Comparison of ENCODE assay signal across 8 cellular contexts in genomic region chr6:13273931-13274706, GRCh38. TPM values are rescaled to one million over a fixed set of nuclear protein-coding genes. Genes with fewer than 3 reads are reported as not detected.
DNase-seq lines count a peak whose midpoint lies in the region; ATAC-seq, FAIRE-seq and TF ChIP-seq lines count a peak whose summit lies in the region.

No MANE protein-coding gene starts in this region.

- TF ChIP-seq EP300 in HepG2 (IDR thresholded peaks at IDR 0.05; ENCODE audit: low read depth in 2 of 2, low read length in 2 of 2): no peak
- TF ChIP-seq EP300 in HepG2 (CRISPR knock-in tag; IDR thresholded peaks at IDR 0.05; ENCODE audit: borderline replicate concordance): no peak
- no peak for TF ChIP-seq EP300 in upper lobe of left lung (IDR thresholded peaks at IDR 0.05)

- no peak overlapping the region for H3K4me2 ChIP-seq in HepG2 (ENCODE audit: low read depth, low read length)

- no peak overlapping the region for H2AFZ ChIP-seq in HepG2 (ENCODE audit: low read length)

- H3K4me1 ChIP-seq in right lobe of liver (peaks cover 0 to 4% (median 0%) of the 10 kb centered on the region in 4 donors), HepG2 (ENCODE audit: insufficient read depth, low read length) (peaks cover 5% of the 10 kb centered on the region), upper lobe of left lung (peaks cover 0 to 7% (median 6%) of the 10 kb centered on the region in 4 donors)

- H3K4me3 Mint-ChIP-seq in naive thymus-derived CD8-positive, alpha-beta T cell: peak overlapping the region; percentile 69 to 93 (median 80)

- no peak overlapping the region for H3K9ac ChIP-seq in HepG2 (ENCODE audit: insufficient read depth, low read depth, low read length)

- H4K20me1 ChIP-seq in HepG2 (ENCODE audit: insufficient read depth, low read length): no peaks in the 10 kb centered on the region

- H3K27ac ChIP-seq in right lobe of liver (no peak overlapping the region), HepG2 (ENCODE audit: extremely low read length, insufficient read depth, low read length) (no peak overlapping the region), upper lobe of left lung (peak overlapping the region in 3 of 4 donors; percentile 61 to 79 (median 65))

- no peaks in the 10 kb centered on the region for H3K27me3 ChIP-seq in right lobe of liver
- H3K27me3 ChIP-seq in HepG2 (ENCODE audit: control insufficient read depth in 1 of 2, insufficient read depth in 2 of 2, low read length in 2 of 2): no peaks in the 10 kb centered on the region
- H3K27me3 ChIP-seq in upper lobe of left lung: no peaks in the 10 kb centered on the region

- intact Hi-C loops in right lobe of liver (cut with DNase I): no loop called here
- intact Hi-C loops in HepG2 (cut with micrococcal nuclease; ENCODE audit: unreplicated experiment): loop anchor here (5.0 kb wide), 1 partner anchor 47 kb away; no protein-coding TSS in a partner anchor

- H3K9me3 Mint-ChIP-seq in naive thymus-derived CD8-positive, alpha-beta T cell: no peaks in the 10 kb centered on the region

- H3K27me3 Mint-ChIP-seq in naive thymus-derived CD8-positive, alpha-beta T cell: peaks cover 0 to 3% (median 0%) of the 10 kb centered on the region in 5 donors

- ATAC-seq in right lobe of liver: peak in 3 of 4 donors; percentile 32 to 37 (median 34)
- no peak for ATAC-seq in HepG2
- peak; percentile 85 to 97 for ATAC-seq in naive thymus-derived CD8-positive, alpha-beta T cell
- ATAC-seq in upper lobe of left lung (ENCODE audit: low FRiP score in 2 of 2): peak in 1 of 2 donors; percentile 50
- ATAC-seq in GM19023 (IDR thresholded peaks at IDR 0.05; ENCODE audit: unreplicated experiment): no peak

- DNase-seq in right lobe of liver (peak in 2 of 3 donors; percentile 57 to 64), HepG2 (ENCODE audit: low spot score) (no peak), MV-4-11 (lab: John Stamatoyannopoulos, UW) (peak; percentile 39), upper lobe of left lung (peak; percentile 71 to 83), NCI-H82 treated with DMSO at 0.1 percent for 48 hours (lab: John Stamatoyannopoulos, UW; ENCODE audit: unreplicated experiment) (no peak)
- DNase-seq in activated T-cell treated with anti-CD3 and anti-CD28 coated beads, Interleukin-2, amount 50 U/mL, for 48 hours: peak; percentile 64 to 69
- DNase-seq in naive thymus-derived CD8-positive, alpha-beta T cell: peak; percentile 18 to 71 (median 54)

- no peak for FAIRE-seq in HepG2 (lab: Jason Lieb, UNC)

- peak overlapping the region; percentile 76 to 88 (median 83) for H3K27ac Mint-ChIP-seq in naive thymus-derived CD8-positive, alpha-beta T cell

- no peaks in the 10 kb centered on the region for H3K9me3 ChIP-seq in right lobe of liver
- H3K9me3 ChIP-seq in HepG2 (ENCODE audit: low read length): no peaks in the 10 kb centered on the region
- no peaks in the 10 kb centered on the region for H3K9me3 ChIP-seq in upper lobe of left lung

- TF ChIP-seq POLR2A in right lobe of liver (IDR thresholded peaks at IDR 0.05) (no peak), HepG2 (IDR thresholded peaks at IDR 0.05; ENCODE audit: insufficient read depth in 1 of 2, low read depth in 2 of 2, low read length in 2 of 2) (no peak), upper lobe of left lung (IDR thresholded peaks at IDR 0.05) (peak in 1 of 4 donors; percentile 49)

- no peak overlapping the region for H3K4me3 ChIP-seq in right lobe of liver
- no peak overlapping the region for H3K4me3 ChIP-seq in HepG2 (replicated peaks in 1 of 3; ENCODE audit: insufficient read depth in 1 of 3, low read depth in 2 of 3, low read length in 3 of 3)
- H3K4me3 ChIP-seq in upper lobe of left lung: peak overlapping the region in 3 of 4 donors; percentile 17 to 36 (median 27)

- BruUV-seq in HepG2 (replicated peaks; lab: Mats Ljungman, UMichigan): no TSS peak

- in situ Hi-C loops in HepG2 (cut with HindIII; ENCODE audit: extremely low pct_ligation_motif_present, low pct_unique_long_range_greater_than_20kb): no loop called here

- no peaks in the 10 kb centered on the region for H3K36me3 ChIP-seq in right lobe of liver
- no peaks in the 10 kb centered on the region for H3K36me3 ChIP-seq in HepG2 (replicated peaks in 1 of 2; ENCODE audit: control insufficient read depth in 1 of 2, insufficient read depth in 2 of 2, low read length in 2 of 2)
- peaks cover 0 to 25% (median 11%) of the 10 kb centered on the region in 4 donors for H3K36me3 ChIP-seq in upper lobe of left lung

- POLR2A ChIA-PET in HepG2 (lab: Yijun Ruan, JAX): no interaction called here
- POLR2A ChIA-PET in naive thymus-derived CD8-positive, alpha-beta T cell (lab: Charles Lee): interaction anchor here (0.9 kb wide), 1 partner anchor 13 kb away, joined by 3 read pairs; no protein-coding TSS in a partner anchor

- 70% methylated on average over 18 of the region's 21 CpGs for WGBS in right lobe of liver (ENCODE audit: insufficient coverage, low coverage, low lambda C conversion rate, missing lambda C conversion rate)
- 74% methylated on average over 21 of the region's 21 CpGs for WGBS in HepG2 (ENCODE audit: low lambda C conversion rate)
- 57 to 78% methylated on average over 19 to 21 of the region's 21 CpGs for WGBS in upper lobe of left lung, 2 donors

- CTCF ChIA-PET in HepG2 (lab: Yijun Ruan, JAX; ENCODE audit: low intra/inter-chr PET ratio, low total read pairs): no interaction called here

- no peak for TF ChIP-seq CTCF in right lobe of liver (IDR thresholded peaks at IDR 0.05)
- TF ChIP-seq CTCF in HepG2 (CRISPR knock-in tag; IDR thresholded peaks at IDR 0.05): no peak
- no peak for TF ChIP-seq CTCF in upper lobe of left lung (IDR thresholded peaks at IDR 0.05)

- no peaks in the 10 kb centered on the region for H3K79me2 ChIP-seq in HepG2 (ENCODE audit: insufficient read depth, low read length)

- TF ChIP-seq RAD21 in HepG2 (CRISPR knock-in tag; IDR thresholded peaks at IDR 0.05): no peak

- no peaks in the 10 kb centered on the region for H3K36me3 Mint-ChIP-seq in naive thymus-derived CD8-positive, alpha-beta T cell

- peaks cover 9 to 73% (median 37%) of the 10 kb centered on the region in 4 donors for H3K4me1 Mint-ChIP-seq in naive thymus-derived CD8-positive, alpha-beta T cell

TF ChIP-seq in HepG2, 621 proteins besides CTCF, POLR2A, EP300 and RAD21:
- no peak for TF ChIP-seq ZNF367 (CRISPR knock-in tag; IDR thresholded peaks at IDR 0.05; ENCODE audit: borderline replicate concordance)
- TF ChIP-seq, protein P1, sequence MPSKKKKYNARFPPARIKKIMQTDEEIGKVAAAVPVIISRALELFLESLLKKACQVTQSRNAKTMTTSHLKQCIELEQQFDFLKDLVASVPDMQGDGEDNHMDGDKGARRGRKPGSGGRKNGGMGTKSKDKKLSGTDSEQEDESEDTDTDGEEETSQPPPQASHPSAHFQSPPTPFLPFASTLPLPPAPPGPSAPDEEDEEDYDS (CRISPR knock-in tag; IDR thresholded peaks at IDR 0.05): no peak
TF ChIP-seq in HepG2: peak in this region for 0.

RNA-seq across cellular contexts. Expression of gene TBC1D7, which starts 54.2 kb away (rescaled TPM):
- total RNA-seq in right lobe of liver (10 to 100 TPM in 2 of 6 experiments, 1 to 10 TPM in 4; 7.8 to 16.0 (median 9.7) TPM), HepG2 (2016; rRNA removed; fragmentation: Illumina TruSeq; extraction: Trizol) (23.3 and 28.5 TPM in 2 replicates), upper lobe of left lung (10 to 100 TPM in 4 of 6 donors, 1 to 10 TPM in 2; 8.1 to 32.5 (median 14.3) TPM)
- 12.0 and 14.1 TPM in 2 replicates for total RNA-seq in HepG2 (2016; cell fraction: cytosol; rRNA removed; fragmentation: Illumina TruSeq; extraction: Trizol; ENCODE audit: low read depth)
- total RNA-seq in HepG2 (2016; cell fraction: insoluble cytoplasmic fraction; rRNA removed; fragmentation: Illumina TruSeq; extraction: Trizol): 25.7 and 25.9 TPM in 2 replicates
- total RNA-seq in HepG2 (2016; cell fraction: membrane; rRNA removed; fragmentation: Illumina TruSeq; extraction: Trizol): 18.1 and 20.7 TPM in 2 replicates
- 38.3 and 38.4 TPM in 2 replicates for total RNA-seq in HepG2 (2016; cell fraction: nucleus; rRNA removed; fragmentation: Illumina TruSeq; extraction: Trizol)
- polyA plus RNA-seq in HepG2 (2011; rRNA removed): 24.3 and 30.8 TPM in 2 replicates
- 14.7 and 17.2 TPM in 2 replicates for polyA plus RNA-seq in HepG2 (2011; cell fraction: cytosol; rRNA removed)
- polyA plus RNA-seq in HepG2 (2011; cell fraction: nucleus; rRNA removed): 14.9 and 19.7 TPM in 2 replicates
- polyA plus RNA-seq in HepG2 (2012): 18.4 and 21.3 TPM in 2 replicates
- polyA plus RNA-seq in HepG2 (2016; cell fraction: cytosol; fragmentation: Illumina TruSeq; extraction: Trizol; ENCODE audit: low read depth): 10.6 and 14.9 TPM in 2 replicates
- polyA plus RNA-seq in HepG2 (2016; cell fraction: insoluble cytoplasmic fraction; fragmentation: Illumina TruSeq; extraction: Trizol; ENCODE audit: low read depth): 37.2 and 41.0 TPM in 2 replicates
- 14.6 and 19.3 TPM in 2 replicates for polyA plus RNA-seq in HepG2 (2016; cell fraction: membrane; fragmentation: Illumina TruSeq; extraction: Trizol; ENCODE audit: low read depth)
- polyA plus RNA-seq in HepG2 (2016; cell fraction: nucleus; fragmentation: Illumina TruSeq; extraction: Trizol; ENCODE audit: insufficient read depth, low read depth): 27.9 and 28.4 TPM in 2 replicates
- 32.1 and 53.3 TPM in 2 replicates for polyA minus RNA-seq in HepG2 (2011; rRNA and poly(A)+ RNA removed; ENCODE audit: low replicate concordance)
- 8.5 and 11.2 TPM in 2 replicates for polyA minus RNA-seq in HepG2 (2011; cell fraction: cytosol; rRNA and poly(A)+ RNA removed)
- polyA minus RNA-seq in HepG2 (2011; cell fraction: nucleus; rRNA and poly(A)+ RNA removed): 56.8 and 61.8 TPM in 2 replicates
- 10 to 100 TPM; 17.9 to 19.2 TPM for total RNA-seq in naive thymus-derived CD8-positive, alpha-beta T cell
- polyA plus RNA-seq in naive thymus-derived CD8-positive, alpha-beta T cell: 10 to 100 TPM; 11.8 to 17.1 (median 12.5) TPM

Comparison
In these comparisons a context has a peak if more than half of its experiments do, and no peak if none do; other contexts are left out.
1. ATAC-seq: peak in right lobe of liver (3 of 4) and naive thymus-derived CD8-positive, alpha-beta T cell (2 of 2); none in HepG2 (single experiment) and GM19023 (single experiment).
2. DNase-seq: peak in right lobe of liver (2 of 3), MV-4-11 (single experiment), activated T-cell treated with anti-CD3 and anti-CD28 coated beads, Interleukin-2, amount 50 U/mL, for 48 hours (2 of 2), naive thymus-derived CD8-positive, alpha-beta T cell (10 of 10) and upper lobe of left lung (2 of 2); none in HepG2 (single experiment) and NCI-H82 treated with DMSO at 0.1 percent for 48 hours (single experiment).
3. H3K27ac ChIP-seq: peak in upper lobe of left lung (3 of 4); none in right lobe of liver (0 of 3) and HepG2 (single experiment).
4. H3K4me3 ChIP-seq: peak in upper lobe of left lung (3 of 4); none in right lobe of liver (0 of 3) and HepG2 (0 of 3).